In the genomic region with DNA sequence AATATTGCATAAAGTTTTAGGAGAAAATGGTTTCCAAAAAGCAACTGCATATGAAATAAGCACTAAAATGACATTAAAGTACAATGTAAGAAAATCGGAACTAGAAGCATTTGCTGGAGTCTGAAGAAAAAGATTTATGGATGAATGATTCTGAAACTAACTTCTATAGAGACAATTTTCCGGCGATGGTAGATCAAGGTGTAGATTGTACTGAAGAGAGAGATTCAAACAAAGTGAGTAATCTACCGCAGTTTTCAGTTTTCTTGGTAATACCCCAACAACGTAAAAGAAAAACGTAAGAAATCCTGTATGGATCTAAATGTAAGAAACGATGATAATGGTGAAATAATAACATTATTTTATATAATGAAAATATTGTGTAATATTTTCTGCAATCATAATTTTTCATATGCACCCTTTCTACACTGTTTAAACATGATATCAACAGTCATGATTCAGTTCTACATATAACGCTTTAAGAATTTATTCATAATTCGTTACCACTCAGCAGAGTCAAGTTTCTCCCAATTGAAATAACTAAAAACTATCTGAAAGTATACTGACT, we compare ENCODE assay signal across 10 cellular contexts. TPM values are rescaled to one million over a fixed set of nuclear protein-coding genes. Genes with fewer than 3 reads are reported as not detected.
DNase-seq lines count a peak whose midpoint lies in the region; ATAC-seq and TF ChIP-seq lines count a peak whose summit lies in the region.
"Had no signal": no experiment of that assay in that cellular context is flagged by ENCODE, and none has a peak within 500 bp of the region (broad histone marks: within the 10 kb centered on the region; RNA-seq: fewer than 3 reads in every experiment).

No MANE protein-coding gene starts in this region.

- no peak overlapping the region for H2AFZ ChIP-seq in osteoblast (ENCODE audit: low read length)

- no peaks in the 10 kb centered on the region for H3K9me3 Mint-ChIP-seq in activated CD8-positive, alpha-beta memory T cell treated with anti-CD3 and anti-CD28 coated beads, Interleukin-2, amount 10 ng/mL, durations not matched to agents 7 days and 5 days (ENCODE audit: low read depth)
- H3K9me3 Mint-ChIP-seq in activated B cell treated with CpG ODN at 0.5 μM for 24 hours, result no peaks in the 10 kb centered on the region

- TF ChIP-seq CTCF in activated B cell treated with CpG ODN at 0.5 μM for 24 hours (IDR thresholded peaks at IDR 0.05), result no peak
- no peak for TF ChIP-seq CTCF in osteoblast (IDR thresholded peaks at IDR 0.05; ENCODE audit: extremely low read depth, low read depth, low read length)
- TF ChIP-seq CTCF in foreskin fibroblast (IDR thresholded peaks at IDR 0.05; ENCODE audit: low read depth, low read length), result no peak

- peaks cover 9% of the 10 kb centered on the region for H3K4me1 ChIP-seq in osteoblast (ENCODE audit: insufficient read depth, low read length)

- peak overlapping the region; percentile 72 for H3K27ac Mint-ChIP-seq in activated CD8-positive, alpha-beta memory T cell treated with anti-CD3 and anti-CD28 coated beads, Interleukin-2, amount 10 ng/mL, durations not matched to agents 7 days and 5 days
- peak overlapping the region; percentile 1 for H3K27ac Mint-ChIP-seq in activated B cell treated with CpG ODN at 0.5 μM for 24 hours

- peak overlapping the region; percentile 95 for H3K4me2 ChIP-seq in osteoblast (ENCODE audit: insufficient read depth, low read length)

- no peaks in the 10 kb centered on the region for H4K20me1 ChIP-seq in osteoblast (ENCODE audit: insufficient read depth, low read length)

- peaks cover 6% of the 10 kb centered on the region for H3K79me2 ChIP-seq in osteoblast (ENCODE audit: insufficient read depth, low read length)

- no peak for ATAC-seq in activated CD8-positive, alpha-beta memory T cell treated with anti-CD3 and anti-CD28 coated beads, Interleukin-2, amount 10 ng/mL, durations not matched to agents 7 days and 5 days
- no peak for ATAC-seq in activated B cell treated with CpG ODN at 0.5 μM for 24 hours (ENCODE audit: low read depth)

- DNase-seq in activated CD8-positive, alpha-beta memory T cell treated with anti-CD3 and anti-CD28 coated beads, Interleukin-2, amount 10 ng/mL, durations not matched to agents 7 days and 5 days, result no peak
- no peak for DNase-seq in activated CD8-positive, alpha-beta memory T cell treated with anti-CD3 and anti-CD28 coated beads, Interleukin-2, amount 50 U/mL, for 4 hours
- DNase-seq in activated B cell treated with CpG ODN at 0.5 μM for 24 hours (no peak), osteoblast (ENCODE audit: insufficient read length, low spot score, missing footprints) (no peak), SHP77 (lab: John Stamatoyannopoulos, UW) (no peak), foreskin fibroblast (no peak)
- DNase-seq: activated CD4-positive, alpha-beta T cell treated with anti-CD3 and anti-CD28 coated beads for 1 hour; spleen had no signal

- intact Hi-C loops in activated B cell treated with CpG ODN at 0.5 μM for 24 hours (cut with micrococcal nuclease), result loop anchor here (5.0 kb wide), 2 partner anchors 85 to 100 kb away; a partner anchor contains a TSS

- H3K4me3 Mint-ChIP-seq in activated CD8-positive, alpha-beta memory T cell treated with anti-CD3 and anti-CD28 coated beads, Interleukin-2, amount 10 ng/mL, durations not matched to agents 7 days and 5 days, result peak overlapping the region; percentile 70
- peak overlapping the region; percentile 87 for H3K4me3 Mint-ChIP-seq in activated B cell treated with CpG ODN at 0.5 μM for 24 hours

- no peak overlapping the region for H3K4me3 ChIP-seq in osteoblast (ENCODE audit: insufficient read depth, low read length)
- peak overlapping the region in 1 of 2 donors; percentile 80 for H3K4me3 ChIP-seq in foreskin fibroblast (ENCODE audit: low read depth in 1 of 2, low read length in 2 of 2)

- H3K36me3 ChIP-seq in osteoblast (ENCODE audit: insufficient read depth, low read length), result no peaks in the 10 kb centered on the region

- peaks cover 9% of the 10 kb centered on the region for H3K27me3 Mint-ChIP-seq in activated CD8-positive, alpha-beta memory T cell treated with anti-CD3 and anti-CD28 coated beads, Interleukin-2, amount 10 ng/mL, durations not matched to agents 7 days and 5 days
- H3K27me3 Mint-ChIP-seq in activated B cell treated with CpG ODN at 0.5 μM for 24 hours, result no peaks in the 10 kb centered on the region

- peaks cover 37% of the 10 kb centered on the region for H3K4me1 Mint-ChIP-seq in activated CD8-positive, alpha-beta memory T cell treated with anti-CD3 and anti-CD28 coated beads, Interleukin-2, amount 10 ng/mL, durations not matched to agents 7 days and 5 days
- H3K4me1 Mint-ChIP-seq in activated B cell treated with CpG ODN at 0.5 μM for 24 hours, result peaks cover 18% of the 10 kb centered on the region

- H3K36me3 Mint-ChIP-seq in activated CD8-positive, alpha-beta memory T cell treated with anti-CD3 and anti-CD28 coated beads, Interleukin-2, amount 10 ng/mL, durations not matched to agents 7 days and 5 days, result peaks cover 5% of the 10 kb centered on the region
- H3K36me3 Mint-ChIP-seq in activated B cell treated with CpG ODN at 0.5 μM for 24 hours (ENCODE audit: low read depth), result peaks cover 3% of the 10 kb centered on the region

- H3K27ac ChIP-seq in osteoblast (ENCODE audit: low read depth, low read length), result no peak overlapping the region

- CTCF ChIA-PET in activated CD8-positive, alpha-beta memory T cell treated with anti-CD3 and anti-CD28 coated beads, Interleukin-2, amount 10 ng/mL, durations not matched to agents 7 days and 5 days (lab: Charles Lee), result no interaction called here
- CTCF ChIA-PET in activated B cell treated with CpG ODN at 0.5 μM for 24 hours (lab: Charles Lee), result no interaction called here

- POLR2A ChIA-PET in activated B cell treated with CpG ODN at 0.5 μM for 24 hours (lab: Charles Lee), result interaction anchor here (1.2 to 1.4 kb wide), 2 partner anchors 24 to 36 kb away, joined by 3 read pairs; no protein-coding TSS in a partner anchor

- peaks cover 2% of the 10 kb centered on the region for H3K9me3 ChIP-seq in osteoblast (ENCODE audit: low read depth, low read length)
- H3K9me3 ChIP-seq: spleen had no signal

- no peaks in the 10 kb centered on the region for H3K27me3 ChIP-seq in osteoblast (ENCODE audit: insufficient read depth, low read length)
- H3K27me3 ChIP-seq: spleen had no signal

RNA-seq across cellular contexts. Expression of a gene that starts 1.8 kb away (rescaled TPM):
- total RNA-seq in activated CD8-positive, alpha-beta memory T cell treated with anti-CD3 and anti-CD28 coated beads, Interleukin-2, amount 10 ng/mL, durations not matched to agents 7 days and 5 days, result 10 to 100 TPM; 11.0 to 11.1 TPM
- 10.3 and 14.3 TPM in 2 replicates for total RNA-seq in activated B cell treated with CpG ODN at 0.5 μM for 24 hours
- 12.7 and 15.0 TPM in 2 replicates for total RNA-seq in osteoblast

RNA-seq across cellular contexts. Expression of a gene that starts 11.2 kb away (rescaled TPM):
- not detected for total RNA-seq in activated CD8-positive, alpha-beta memory T cell treated with anti-CD3 and anti-CD28 coated beads, Interleukin-2, amount 10 ng/mL, durations not matched to agents 7 days and 5 days
- total RNA-seq in activated B cell treated with CpG ODN at 0.5 μM for 24 hours (not detected in 2 replicates), osteoblast (not detected in 2 replicates)
- total RNA-seq: epithelial cell of proximal tubule, RPMI7951 had no signal

RNA-seq across cellular contexts. Expression of a gene that starts 15.9 kb away (rescaled TPM):
- 10 to 100 TPM; 35.3 to 37.1 TPM for total RNA-seq in activated CD8-positive, alpha-beta memory T cell treated with anti-CD3 and anti-CD28 coated beads, Interleukin-2, amount 10 ng/mL, durations not matched to agents 7 days and 5 days
- 9.8 and 11.8 TPM in 2 replicates for total RNA-seq in activated B cell treated with CpG ODN at 0.5 μM for 24 hours
- total RNA-seq in osteoblast, result 25.6 and 29.3 TPM in 2 replicates

RNA-seq across cellular contexts. Expression of a gene that starts 44.8 kb away (rescaled TPM):
- 100 to 1,000 TPM in 1 of 2 experiments, 10 to 100 TPM in 1; 91.9 to 101 TPM for total RNA-seq in activated CD8-positive, alpha-beta memory T cell treated with anti-CD3 and anti-CD28 coated beads, Interleukin-2, amount 10 ng/mL, durations not matched to agents 7 days and 5 days
- total RNA-seq in activated B cell treated with CpG ODN at 0.5 μM for 24 hours (0.34 and 0.95 TPM in 2 replicates), osteoblast (1.8 and 2.1 TPM in 2 replicates)
